ENCODE assay signal across 8 cellular contexts in the genomic region with DNA sequence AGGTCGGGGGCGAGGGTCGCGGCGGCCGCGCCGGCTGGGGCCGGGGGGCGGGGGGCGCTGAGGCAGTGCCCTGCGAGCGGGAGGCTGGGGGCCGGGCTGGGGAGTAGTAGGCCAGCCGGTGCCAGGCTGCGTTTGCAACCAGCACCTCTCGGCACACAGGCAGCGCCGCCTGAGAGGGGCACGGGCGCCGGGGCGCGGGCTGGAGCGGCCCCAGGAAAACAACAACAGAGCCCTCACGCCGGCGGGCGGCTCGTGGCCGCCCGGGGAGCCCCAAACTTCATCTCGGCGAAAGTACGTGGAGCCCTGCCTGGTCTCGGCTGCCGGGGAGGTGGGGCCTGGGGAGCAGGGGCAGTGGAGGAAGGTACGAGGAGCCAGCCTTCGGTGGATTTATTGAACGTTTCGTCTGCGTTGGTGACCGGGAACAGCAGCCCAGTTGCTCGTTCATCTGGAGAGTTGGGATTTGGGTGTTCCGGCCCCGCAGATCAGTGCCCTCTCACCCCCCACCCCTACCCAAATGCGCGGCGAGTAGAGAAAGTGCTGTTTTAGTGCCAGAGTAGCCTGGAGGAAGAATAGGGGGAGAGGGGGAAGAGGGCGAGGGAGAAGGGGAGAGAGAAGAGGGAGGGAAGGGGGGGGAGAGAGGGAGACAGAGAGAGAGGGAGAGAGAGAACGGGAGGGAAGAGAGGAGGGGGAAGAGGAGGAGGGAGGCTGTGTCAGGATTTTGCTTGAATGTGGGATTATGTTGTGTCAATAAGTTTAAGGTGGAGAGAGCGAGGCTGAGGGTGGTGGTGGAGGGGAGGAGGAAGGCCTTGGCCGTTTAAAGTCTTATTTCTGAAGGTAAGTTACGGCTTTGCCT. TPM values are rescaled to one million over a fixed set of nuclear protein-coding genes. Genes with fewer than 3 reads are reported as not detected.
DNase-seq lines count a peak whose midpoint lies in the region; ATAC-seq, FAIRE-seq and TF ChIP-seq lines count a peak whose summit lies in the region.

No MANE protein-coding gene starts in this region.

- TF ChIP-seq POLR2A in H1 (IDR thresholded peaks at IDR 0.05; ENCODE audit: control extremely low read depth in 1 of 2, low read depth in 2 of 2, low read length in 2 of 2), result peak; percentile 48 to 49; a peak in 2 of 3 replicates

- H3K4me1 Mint-ChIP-seq in activated CD8-positive, alpha-beta T cell treated with anti-CD3 and anti-CD28 coated beads, Interleukin-2, amount 10 ng/mL, durations not matched to agents 7 days and 5 days (ENCODE audit: low read depth), result peaks cover 26% of the 10 kb centered on the region

- peaks cover 17% of the 10 kb centered on the region for H3K23me2 ChIP-seq in H1 (ENCODE audit: low read depth, low read length)

- peak overlapping the region; percentile 95 for H3K27ac Mint-ChIP-seq in activated CD8-positive, alpha-beta T cell treated with anti-CD3 and anti-CD28 coated beads, Interleukin-2, amount 10 ng/mL, durations not matched to agents 7 days and 5 days

- H3K4me3 ChIP-seq in A673 (ENCODE audit: low read depth, low read length, poor library complexity, severe bottlenecking), result peak overlapping the region; percentile 93
- H3K4me3 ChIP-seq in H1 (ENCODE audit: extremely low read depth in 1 of 4, insufficient read depth in 2 of 4, low read depth in 3 of 4, low read length in 4 of 4), result peak overlapping the region; percentile 81 to 99 (median 86)

- H3K18ac ChIP-seq in H1 (ENCODE audit: extremely low read depth, low read length), result peak overlapping the region; percentile 85

- peak; percentile 1 for ATAC-seq in GM18508 (IDR thresholded peaks at IDR 0.05; ENCODE audit: insufficient read depth, unreplicated experiment)
- ATAC-seq in HG02981 (IDR thresholded peaks at IDR 0.05; ENCODE audit: unreplicated experiment), result peak; percentile 28
- peak; percentile 53 for ATAC-seq in activated CD8-positive, alpha-beta T cell treated with anti-CD3 and anti-CD28 coated beads, Interleukin-2, amount 10 ng/mL, durations not matched to agents 7 days and 5 days

- peaks cover 14% of the 10 kb centered on the region for H3K36me3 Mint-ChIP-seq in activated CD8-positive, alpha-beta T cell treated with anti-CD3 and anti-CD28 coated beads, Interleukin-2, amount 10 ng/mL, durations not matched to agents 7 days and 5 days (ENCODE audit: low read depth)

- no peaks in the 10 kb centered on the region for H3K27me3 ChIP-seq in A673 (replicated peaks; ENCODE audit: insufficient read depth, low read depth, low read length, poor library complexity)
- H3K27me3 ChIP-seq in H1 (replicated peaks in 1 of 4; ENCODE audit: control insufficient read depth in 3 of 4, extremely low read depth in 1 of 4, insufficient read depth in 3 of 4, low read length in 3 of 4), result peaks cover 0 to 7% (median 1%) of the 10 kb centered on the region in 4 experiments; a peak in 1 of 7 replicates

- WGBS in H1 (ENCODE audit: extremely low coverage in 1 of 2, insufficient coverage in 1 of 2, insufficient read length in 1 of 2, insufficient replicate concordance in 2 of 2, low coverage in 1 of 2, low lambda C conversion rate in 2 of 2, missing lambda C conversion rate in 1 of 2), 2 experiments, result 0% methylated on average over 12 of the region's 54 CpGs; no CpG with 5 or more reads in 1 of the 2 experiments

- H3K4me2 ChIP-seq in H1 (ENCODE audit: insufficient read depth in 1 of 2, low read depth in 2 of 2, low read length in 2 of 2), result peak overlapping the region; percentile 95 to 96

- no peak for TF ChIP-seq RAD21 in H1 (IDR thresholded peaks at IDR 0.05 in 1 of 2, conservative IDR thresholded peaks at IDR 0.05 in 1 of 2; ENCODE audit: low read depth in 2 of 2, low read length in 2 of 2)

- H3K27ac ChIP-seq in A673 (ENCODE audit: low read depth, low read length, poor library complexity, severe bottlenecking) (peak overlapping the region; percentile 87), H1 (ENCODE audit: low read depth, low read length) (peak overlapping the region; percentile 71; the same call in 1 of the 2 replicates)

- peak overlapping the region; percentile 7 for H4K5ac ChIP-seq in H1 (ENCODE audit: insufficient read length, low read depth, low read length)

- no peak overlapping the region for H2BK120ac ChIP-seq in H1 (replicated peaks; ENCODE audit: low read depth, low read length)

- H4K20me1 ChIP-seq in H1 (replicated peaks in 1 of 2; ENCODE audit: control insufficient read depth in 1 of 2, insufficient read depth in 2 of 2, low read length in 2 of 2), result peaks cover 5 to 7% of the 10 kb centered on the region in 2 experiments

- no peak overlapping the region for H3K4ac ChIP-seq in H1 (replicated peaks; ENCODE audit: insufficient read length, low read depth, low read length)

- no peaks in the 10 kb centered on the region for H3K9me3 ChIP-seq in A673 (ENCODE audit: low read depth, low read length, poor library complexity, severe bottlenecking)
- H3K9me3 ChIP-seq in H1 (ENCODE audit: insufficient read depth in 2 of 2, low read depth in 1 of 2, low read length in 1 of 2), result no peaks in the 10 kb centered on the region

- no TSS peak for BruUV-seq in A673 (replicated peaks; lab: Mats Ljungman, UMichigan)

- H2BK5ac ChIP-seq in H1 (ENCODE audit: low read depth, low read length), result 0 out of 2 replicates have a peak overlapping the region, but pooled peaks have one; percentile 50

- H3K23ac ChIP-seq in H1 (ENCODE audit: insufficient read length), result no peak overlapping the region

- H3K79me2 ChIP-seq in H1 (ENCODE audit: control insufficient read depth in 1 of 2, insufficient read depth in 2 of 2, low read length in 2 of 2), result peaks cover 0 to 31% of the 10 kb centered on the region in 2 experiments; a peak in 3 of 4 replicates

- H2BK20ac ChIP-seq in H1 (ENCODE audit: low read length), result no peak overlapping the region

- no peak for TF ChIP-seq EP300 in H1 (IDR thresholded peaks at IDR 0.05; ENCODE audit: borderline replicate concordance in 1 of 2, low read depth in 2 of 2, low read length in 2 of 2)

- no peak overlapping the region for H3K14ac ChIP-seq in H1 (ENCODE audit: insufficient read length)

- H4K8ac ChIP-seq in H1 (ENCODE audit: extremely low read depth, insufficient read depth, low read length), result peak overlapping the region; percentile 63; the same call in 1 of the 2 replicates

- DNase-seq in A673 (ENCODE audit: low spot score), result peak; percentile 68
- DNase-seq in NCI-H524 treated with DMSO at 0.1 percent for 48 hours (lab: John Stamatoyannopoulos, UW), result peak; percentile 57
- DNase-seq in activated CD8-positive, alpha-beta T cell treated with anti-CD3 and anti-CD28 coated beads, Interleukin-2, amount 10 ng/mL, durations not matched to agents 7 days and 5 days, result peak; percentile 62
- peak in 1 of 2 experiments; percentile 72 for DNase-seq in H1 (ENCODE audit: low read depth in 1 of 2, low spot score in 2 of 2)
- peak; percentile 84 for DNase-seq in medulla oblongata (ENCODE audit: extremely low spot score)
- DNase-seq in stimulated activated CD8-positive, alpha-beta memory T cell treated with anti-CD3 and anti-CD28 coated beads, Interleukin-15, amount 100 ng/mL, for 48 hours (ENCODE audit: low read depth in 2 of 2), result peak; percentile 30 to 33

- H3K4me1 ChIP-seq in A673 (ENCODE audit: insufficient read depth, low read length, poor library complexity, severe bottlenecking) (peaks cover 3% of the 10 kb centered on the region), H1 (replicated peaks in 1 of 4; ENCODE audit: control insufficient read depth in 3 of 4, insufficient read depth in 4 of 4, low read length in 3 of 4) (peaks cover 0 to 5% (median 3%) of the 10 kb centered on the region in 4 experiments; a peak in 4 of 7 replicates)

- H3K4me3 Mint-ChIP-seq in activated CD8-positive, alpha-beta T cell treated with anti-CD3 and anti-CD28 coated beads, Interleukin-2, amount 10 ng/mL, durations not matched to agents 7 days and 5 days, result peak overlapping the region; percentile 94

- peak overlapping the region; percentile 43; the same call in 1 of the 2 replicates for H2BK12ac ChIP-seq in H1 (ENCODE audit: low read depth, low read length)

- CTCF ChIA-PET in A673 (lab: Charles Lee) (interaction anchor here (1.0 kb wide), 1 partner anchor 252 kb away, joined by 4 read pairs; no protein-coding TSS in a partner anchor), H1 (lab: Charles Lee; ENCODE audit: partially characterized antibody) (interaction anchor here (0.6 to 1.1 kb wide), 2 partner anchors 9 to 94 kb away, joined by 3 to 5 read pairs; no protein-coding TSS in a partner anchor)
- CTCF ChIA-PET in activated CD8-positive, alpha-beta T cell treated with anti-CD3 and anti-CD28 coated beads, Interleukin-2, amount 10 ng/mL, durations not matched to agents 7 days and 5 days (lab: Charles Lee), result interaction anchor here (0.7 to 0.9 kb wide), 3 partner anchors 51 to 287 kb away, joined by 3 to 4 read pairs (median 4); no protein-coding TSS in a partner anchor

- H4K91ac ChIP-seq in H1 (replicated peaks; ENCODE audit: insufficient read length, low read length), result no peak overlapping the region

- intact Hi-C loops in A673 (cut with micrococcal nuclease; ENCODE audit: unreplicated experiment), result loop anchor here (5.0 to 10.0 kb wide), 2 partner anchors 91 to 279 kb away; no protein-coding TSS in a partner anchor

- TF ChIP-seq CTCF in A673 (conservative IDR thresholded peaks at IDR 0.05; ENCODE audit: low read depth, low read length), result no peak
- TF ChIP-seq CTCF in H1 (IDR thresholded peaks at IDR 0.05; ENCODE audit: control extremely low read depth in 1 of 3, insufficient read depth in 1 of 3, low read depth in 1 of 3, low read length in 3 of 3), result no peak

- H2BK15ac ChIP-seq in H1 (ENCODE audit: low read length), result no peak overlapping the region

- H3K9ac ChIP-seq in H1 (replicated peaks in 1 of 4; ENCODE audit: extremely low read depth in 1 of 4, low read depth in 3 of 4, low read length in 3 of 4), result peak overlapping the region; percentile 56 to 93 (median 70)

- H2AK5ac ChIP-seq in H1 (ENCODE audit: low read depth, low read length), result no peak overlapping the region

- no peaks in the 10 kb centered on the region for H3K79me1 ChIP-seq in H1 (ENCODE audit: low read depth, low read length)

- POLR2A ChIA-PET in A673 (lab: Charles Lee; ENCODE audit: low non-redundant PET), result interaction anchor here (0.5 kb wide), 1 partner anchor 429 kb away, joined by 6 read pairs; no protein-coding TSS in a partner anchor
- POLR2A ChIA-PET in activated CD8-positive, alpha-beta T cell treated with anti-CD3 and anti-CD28 coated beads, Interleukin-2, amount 10 ng/mL, durations not matched to agents 7 days and 5 days (lab: Charles Lee), result interaction anchor here (0.7 to 1.1 kb wide), 6 partner anchors 10 to 1066 kb away, joined by 3 to 7 read pairs (median 4); a partner anchor contains a TSS
- POLR2A ChIA-PET in H1 (lab: Charles Lee; ENCODE audit: partially characterized antibody), result interaction anchor here (0.8 to 1.3 kb wide), 7 partner anchors 11 to 94 kb away, joined by 3 to 14 read pairs (median 4); no protein-coding TSS in a partner anchor

- H2AFZ ChIP-seq in H1 (ENCODE audit: low read length), result peak overlapping the region; percentile 91

- no peaks in the 10 kb centered on the region for H3K9me3 Mint-ChIP-seq in activated CD8-positive, alpha-beta T cell treated with anti-CD3 and anti-CD28 coated beads, Interleukin-2, amount 10 ng/mL, durations not matched to agents 7 days and 5 days (ENCODE audit: insufficient read depth)

- peaks cover 2% of the 10 kb centered on the region for H3K27me3 Mint-ChIP-seq in activated CD8-positive, alpha-beta T cell treated with anti-CD3 and anti-CD28 coated beads, Interleukin-2, amount 10 ng/mL, durations not matched to agents 7 days and 5 days (ENCODE audit: low read depth)

- peak overlapping the region; percentile 47 for H3K56ac ChIP-seq in H1 (replicated peaks; ENCODE audit: insufficient read length, low read depth, low read length)

- H3K36me3 ChIP-seq in A673 (ENCODE audit: insufficient read depth, low read length, poor library complexity, severe bottlenecking), result no peaks in the 10 kb centered on the region
- peaks cover 0 to 10% (median 0%) of the 10 kb centered on the region in 4 experiments; a peak in 1 of 8 replicates for H3K36me3 ChIP-seq in H1 (ENCODE audit: control insufficient read depth in 2 of 4, insufficient read depth in 4 of 4, low read length in 3 of 4)

- no peak for FAIRE-seq in H1 (lab: Jason Lieb, UNC)

RNA-seq across cellular contexts. Expression of a gene that starts 0.8 kb away (rescaled TPM):
- 28.9 and 37.7 TPM in 2 replicates for total RNA-seq in A673 (2021)
- 10 to 100 TPM; 27.3 to 30.1 TPM for total RNA-seq in activated CD8-positive, alpha-beta T cell treated with anti-CD3 and anti-CD28 coated beads, Interleukin-2, amount 10 ng/mL, durations not matched to agents 7 days and 5 days
- 37.2 and 42.5 TPM in 2 replicates for total RNA-seq in H1 (2021; fragmentation: NEBNext Ultra II Directional; extraction: Animal tissue kit (Norgen Biotek cat#: 25700))
- 7.1 and 11.0 TPM in 2 replicates for polyA plus RNA-seq in H1 (2011; rRNA removed)
- polyA plus RNA-seq in H1 (2011; cell fraction: cytosol; rRNA removed), result 17.7 TPM
- polyA plus RNA-seq in H1 (2011; cell fraction: nucleus; rRNA removed), result 25.7 TPM
- 16.4 to 20.3 TPM (median 18.1 TPM) in 4 replicates for polyA plus RNA-seq in H1 (2012, experiment 1 of 2)
- polyA plus RNA-seq in H1 (2012, experiment 2 of 2), result 0.76 TPM
- 22.8 TPM for polyA plus RNA-seq in H1 (2013, experiment 1 of 2)
- polyA plus RNA-seq in H1 (2013, experiment 2 of 2), result 21.5 TPM
- polyA minus RNA-seq in H1 (2011; rRNA and poly(A)+ RNA removed), result 67.3 and 121 TPM in 2 replicates
- polyA minus RNA-seq in H1 (2011; cell fraction: cytosol; rRNA and poly(A)+ RNA removed), result 29.0 TPM
- polyA minus RNA-seq in H1 (2011; cell fraction: nucleus; rRNA and poly(A)+ RNA removed), result 191 TPM

Comparison
In these comparisons a context has a peak if more than half of its experiments do, and no peak if none do; other contexts are left out.
1. ATAC-seq: peak in every context shown above with its lines; median percentile 53 in activated CD8-positive, alpha-beta T cell treated with anti-CD3 and anti-CD28 coated beads, Interleukin-2, amount 10 ng/mL, durations not matched to agents 7 days and 5 days; 28 in HG02981; 1 in GM18508.